27 cellular contexts compared by ENCODE assay signal in the genomic region with DNA sequence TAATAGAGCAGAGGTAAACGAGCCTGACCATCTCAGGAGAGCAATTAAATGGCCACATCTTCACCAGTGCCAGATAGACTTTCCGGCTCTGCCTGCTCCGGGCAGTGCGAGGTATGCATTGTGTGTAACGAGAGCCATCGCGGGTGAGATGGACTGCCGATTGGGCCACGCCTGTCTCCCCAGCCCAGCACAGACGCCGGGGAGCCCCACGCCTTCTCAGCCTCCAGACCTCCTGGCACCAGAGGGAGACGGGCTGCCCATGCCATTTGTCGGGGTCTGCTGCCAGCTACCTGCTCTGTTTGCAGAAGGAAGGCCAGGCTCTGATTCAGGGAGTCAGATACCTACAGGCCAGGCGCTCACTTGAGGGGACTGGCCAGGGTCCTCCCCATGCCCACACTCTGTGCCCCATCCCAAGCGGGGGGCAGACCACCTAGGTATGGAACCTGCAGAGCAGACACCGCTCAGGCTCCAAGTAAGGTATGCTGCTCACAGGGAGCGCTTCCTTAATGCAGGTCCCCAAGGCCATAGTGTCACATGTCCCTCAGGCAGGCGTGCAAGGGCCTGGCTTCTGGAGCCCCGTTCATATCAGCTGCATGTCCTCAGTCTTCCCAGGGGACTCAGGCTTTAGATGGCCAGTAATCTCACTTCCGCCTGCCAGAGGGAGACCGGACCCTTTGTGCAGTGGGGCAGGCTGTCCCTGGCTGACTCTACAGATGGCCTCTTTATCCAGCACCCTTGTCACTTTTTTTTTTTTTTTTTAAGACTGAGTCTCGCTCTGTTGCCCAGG.
DNase-seq lines count a peak whose midpoint lies in the region; FAIRE-seq and TF ChIP-seq lines count a peak whose summit lies in the region.
"Had no signal": no experiment of that assay in that cellular context is flagged by ENCODE, and none has a peak within 500 bp of the region (broad histone marks: within the 10 kb centered on the region; RNA-seq: fewer than 3 reads in every experiment).

No MANE protein-coding gene starts in this region.

- H2AFZ ChIP-seq in H1 (ENCODE audit: low read length), result no peak overlapping the region
- H2AFZ ChIP-seq: GM23248, parathyroid adenoma had no signal

- H2BK20ac ChIP-seq in H1 (ENCODE audit: low read length), result no peak overlapping the region

- POLR2A ChIA-PET in H1 (lab: Charles Lee; ENCODE audit: partially characterized antibody), result no interaction called here

- no peak overlapping the region for H3K18ac ChIP-seq in H1 (ENCODE audit: extremely low read depth, low read length)

- no peak for FAIRE-seq in H1 (lab: Jason Lieb, UNC)

- H3K56ac ChIP-seq in H1 (replicated peaks; ENCODE audit: insufficient read length, low read depth, low read length), result no peak overlapping the region

- TF ChIP-seq CTCF in BE2C (IDR thresholded peaks at IDR 0.05; ENCODE audit: low read depth, low read length) (no peak), H1 (IDR thresholded peaks at IDR 0.05; ENCODE audit: control extremely low read depth in 1 of 3, insufficient read depth in 1 of 3, low read depth in 1 of 3, low read length in 3 of 3) (no peak), chondrocyte (IDR thresholded peaks at IDR 0.05) (no peak)

- H3K27ac Mint-ChIP-seq in chondrocyte (ENCODE audit: unreplicated experiment), result no peak overlapping the region
- H3K27ac Mint-ChIP-seq: activated B cell treated with CpG ODN at 0.5 μM for 24 hours; activated naive CD4-positive, alpha-beta T cell treated with anti-CD3 and anti-CD28 coated beads for 36 hours; nephron; stimulated activated naive B cell treated with anti-CD40 and anti-IgM and Interleukin-4, amounts not matched to agents 10 μg/mL and 1 μg/mL and 100 μg/mL, for 72 hours had no signal

- no peak overlapping the region for H3K4ac ChIP-seq in H1 (replicated peaks; ENCODE audit: insufficient read length, low read depth, low read length)

- no peak overlapping the region for H3K4me2 ChIP-seq in H1 (ENCODE audit: insufficient read depth in 1 of 2, low read depth in 2 of 2, low read length in 2 of 2)

- no peak for TF ChIP-seq POLR2A in H1 (IDR thresholded peaks at IDR 0.05; ENCODE audit: control extremely low read depth in 1 of 2, low read depth in 2 of 2, low read length in 2 of 2)

- no peak overlapping the region for H2BK15ac ChIP-seq in H1 (ENCODE audit: low read length)

- no peaks in the 10 kb centered on the region for H4K20me1 ChIP-seq in H1 (replicated peaks in 1 of 2; ENCODE audit: control insufficient read depth in 1 of 2, insufficient read depth in 2 of 2, low read length in 2 of 2)

- H3K4me1 ChIP-seq in BE2C (peaks cover 89% of the 10 kb centered on the region), H1 (replicated peaks in 1 of 4; ENCODE audit: control insufficient read depth in 3 of 4, insufficient read depth in 4 of 4, low read length in 3 of 4) (peaks cover 0 to 11% (median 7%) of the 10 kb centered on the region in 4 experiments; a peak in 6 of 7 replicates)
- H3K4me1 ChIP-seq: lower lobe of right lung, parathyroid adenoma, right lobe of liver had no signal

- no peak overlapping the region for H3K4me3 Mint-ChIP-seq in chondrocyte (ENCODE audit: unreplicated experiment)
- H3K4me3 Mint-ChIP-seq: activated B cell treated with CpG ODN at 0.5 μM for 24 hours; activated naive CD4-positive, alpha-beta T cell treated with anti-CD3 and anti-CD28 coated beads for 36 hours; nephron; stimulated activated naive B cell treated with anti-CD40 and anti-IgM and Interleukin-4, amounts not matched to agents 10 μg/mL and 1 μg/mL and 100 μg/mL, for 72 hours had no signal

- H3K36me3 ChIP-seq in BE2C (peaks cover 26% of the 10 kb centered on the region), H1 (ENCODE audit: control insufficient read depth in 2 of 4, insufficient read depth in 4 of 4, low read length in 3 of 4) (no peaks in the 10 kb centered on the region)
- H3K36me3 ChIP-seq: lower lobe of right lung, right lobe of liver, suprapubic skin had no signal

- H3K79me1 ChIP-seq in H1 (ENCODE audit: low read depth, low read length), result peaks cover 3% of the 10 kb centered on the region; the same call in 1 of the 2 replicates

- no peak overlapping the region for H2BK12ac ChIP-seq in H1 (ENCODE audit: low read depth, low read length)

- H3K36me3 Mint-ChIP-seq in chondrocyte (ENCODE audit: low read depth), result peaks cover 1% of the 10 kb centered on the region

- H3K27me3 Mint-ChIP-seq in chondrocyte (ENCODE audit: low read depth), result peaks cover 5% of the 10 kb centered on the region
- H3K27me3 Mint-ChIP-seq: activated B cell treated with CpG ODN at 0.5 μM for 24 hours; stimulated activated naive B cell treated with anti-CD40 and anti-IgM and Interleukin-4, amounts not matched to agents 10 μg/mL and 1 μg/mL and 100 μg/mL, for 72 hours had no signal

- no peak overlapping the region for H2BK120ac ChIP-seq in H1 (replicated peaks; ENCODE audit: low read depth, low read length)

- H3K23ac ChIP-seq in H1 (ENCODE audit: insufficient read length), result no peak overlapping the region

- no peak overlapping the region for H3K14ac ChIP-seq in H1 (ENCODE audit: insufficient read length)

- H2AK5ac ChIP-seq in H1 (ENCODE audit: low read depth, low read length), result no peak overlapping the region

- H4K8ac ChIP-seq in H1 (ENCODE audit: extremely low read depth, insufficient read depth, low read length), result peak overlapping the region; percentile 15; the same call in 1 of the 2 replicates

- CTCF ChIA-PET in H1 (lab: Charles Lee; ENCODE audit: partially characterized antibody), result interaction anchor here (0.9 to 1.6 kb wide), 8 partner anchors 9 to 178 kb away, joined by 3 to 5 read pairs (median 4); no protein-coding TSS in a partner anchor

- no peaks in the 10 kb centered on the region for H3K4me1 Mint-ChIP-seq in chondrocyte (ENCODE audit: low read depth)
- H3K4me1 Mint-ChIP-seq: activated B cell treated with CpG ODN at 0.5 μM for 24 hours; stimulated activated naive B cell treated with anti-CD40 and anti-IgM and Interleukin-4, amounts not matched to agents 10 μg/mL and 1 μg/mL and 100 μg/mL, for 72 hours had no signal

- no peaks in the 10 kb centered on the region for H3K79me2 ChIP-seq in H1 (ENCODE audit: control insufficient read depth in 1 of 2, insufficient read depth in 2 of 2, low read length in 2 of 2)

- H3K27ac ChIP-seq in H1 (ENCODE audit: low read depth, low read length), result no peak overlapping the region; the same call in 1 of the 2 replicates
- H3K27ac ChIP-seq: C4-2B, dorsolateral prefrontal cortex, GM23248, lower lobe of right lung, parathyroid adenoma, right lobe of liver, suprapubic skin had no signal

- TF ChIP-seq RAD21 in H1 (IDR thresholded peaks at IDR 0.05 in 1 of 2, conservative IDR thresholded peaks at IDR 0.05 in 1 of 2; ENCODE audit: low read depth in 2 of 2, low read length in 2 of 2), result no peak

- H4K91ac ChIP-seq in H1 (replicated peaks; ENCODE audit: insufficient read length, low read length), result no peak overlapping the region

- H3K27me3 ChIP-seq in BE2C, result no peaks in the 10 kb centered on the region
- no peaks in the 10 kb centered on the region for H3K27me3 ChIP-seq in H1 (replicated peaks in 1 of 4; ENCODE audit: control insufficient read depth in 3 of 4, extremely low read depth in 1 of 4, insufficient read depth in 3 of 4, low read length in 3 of 4)
- H3K27me3 ChIP-seq: dorsolateral prefrontal cortex, right lobe of liver, suprapubic skin had no signal

- no peaks in the 10 kb centered on the region for H3K9me3 Mint-ChIP-seq in chondrocyte (ENCODE audit: low read depth)
- H3K9me3 Mint-ChIP-seq: activated B cell treated with CpG ODN at 0.5 μM for 24 hours; activated naive CD4-positive, alpha-beta T cell treated with anti-CD3 and anti-CD28 coated beads for 36 hours; nephron; stimulated activated naive B cell treated with anti-CD40 and anti-IgM and Interleukin-4, amounts not matched to agents 10 μg/mL and 1 μg/mL and 100 μg/mL, for 72 hours had no signal

- H3K4me3 ChIP-seq in BE2C (ENCODE audit: low read depth, low read length) (no peak overlapping the region; the same call in 1 of the 2 replicates), H1 (ENCODE audit: extremely low read depth in 1 of 4, insufficient read depth in 2 of 4, low read depth in 3 of 4, low read length in 4 of 4) (no peak overlapping the region)
- H3K4me3 ChIP-seq: dorsolateral prefrontal cortex, GM23248, lower lobe of right lung, mucosa of descending colon, right lobe of liver, suprapubic skin had no signal

- 0 out of 2 replicates have a peak, but pooled peaks cover 2% of the 10 kb centered on the region for H3K23me2 ChIP-seq in H1 (ENCODE audit: low read depth, low read length)

- H4K5ac ChIP-seq in H1 (ENCODE audit: insufficient read length, low read depth, low read length), result no peak overlapping the region

- no peak for TF ChIP-seq EP300 in H1 (IDR thresholded peaks at IDR 0.05; ENCODE audit: borderline replicate concordance in 1 of 2, low read depth in 2 of 2, low read length in 2 of 2)

- no peak overlapping the region for H3K9ac ChIP-seq in H1 (replicated peaks in 1 of 4; ENCODE audit: extremely low read depth in 1 of 4, low read depth in 3 of 4, low read length in 3 of 4)
- H3K9ac ChIP-seq: GM23248, parathyroid adenoma had no signal

- no peak overlapping the region for H2BK5ac ChIP-seq in H1 (ENCODE audit: low read depth, low read length)

- DNase-seq in BE2C, result peak; percentile 96
- peak; percentile 10 for DNase-seq in DMS79 (lab: John Stamatoyannopoulos, UW)
- peak; percentile 69 for DNase-seq in NCI-H524 treated with DMSO at 0.1 percent for 48 hours (lab: John Stamatoyannopoulos, UW)
- DNase-seq in H1 (ENCODE audit: low read depth in 1 of 2, low spot score in 2 of 2), result no peak
- no peak for DNase-seq in midbrain (lab: John Stamatoyannopoulos, UW)
- no peak for DNase-seq in NCI-H2227 treated with DMSO at 0.1 percent for 48 hours (lab: John Stamatoyannopoulos, UW)
- no peak for DNase-seq in chondrocyte (ENCODE audit: low spot score)
- DNase-seq: activated B cell treated with CpG ODN at 0.5 μM for 24 hours; activated naive CD4-positive, alpha-beta T cell treated with anti-CD3 and anti-CD28 coated beads for 36 hours; Calu3; GM23248; islet precursor cell; Karpas-422; lower lobe of right lung; mucosa of descending colon; MV-4-11; NCI-H1930; NCI-H446 treated with DMSO at 0.1 percent for 48 hours; right lobe of liver; stimulated activated CD4-positive, alpha-beta T cell treated with anti-CD3 and anti-CD28 coated beads, Interleukin-12 subunit alpha, Interleukin-12 subunit beta, amount 100 ng/mL, for 4 hours; stimulated activated CD4-positive, alpha-beta T cell treated with anti-CD3 and anti-CD28 coated beads, Interleukin-4, amount 100 ng/mL, for 24 hours; stimulated activated naive B cell treated with anti-CD40 and anti-IgM and Interleukin-4, amounts not matched to agents 10 μg/mL and 1 μg/mL and 100 μg/mL, for 72 hours had no signal

- H3K9me3 ChIP-seq in BE2C (no peaks in the 10 kb centered on the region), H1 (ENCODE audit: insufficient read depth in 2 of 2, low read depth in 1 of 2, low read length in 1 of 2) (no peaks in the 10 kb centered on the region)
- H3K9me3 ChIP-seq: lower lobe of right lung, mucosa of descending colon, right lobe of liver, suprapubic skin had no signal

- WGBS in H1 (ENCODE audit: extremely low coverage in 1 of 2, insufficient coverage in 1 of 2, insufficient read length in 1 of 2, insufficient replicate concordance in 2 of 2, low coverage in 1 of 2, low lambda C conversion rate in 2 of 2, missing lambda C conversion rate in 1 of 2), 2 experiments, result 91% methylated on average over 21 of the region's 23 CpGs; no CpG with 5 or more reads in 1 of the 2 experiments

Comparison
In these comparisons a context has a peak if more than half of its experiments do, and no peak if none do; other contexts are left out.
1. DNase-seq: peak in BE2C (single experiment), DMS79 (single experiment) and NCI-H524 treated with DMSO at 0.1 percent for 48 hours (single experiment); none in H1 (0 of 2), midbrain (single experiment), NCI-H2227 treated with DMSO at 0.1 percent for 48 hours (single experiment) and chondrocyte (single experiment).